16 cellular contexts compared by ENCODE assay signal in the genomic region with DNA sequence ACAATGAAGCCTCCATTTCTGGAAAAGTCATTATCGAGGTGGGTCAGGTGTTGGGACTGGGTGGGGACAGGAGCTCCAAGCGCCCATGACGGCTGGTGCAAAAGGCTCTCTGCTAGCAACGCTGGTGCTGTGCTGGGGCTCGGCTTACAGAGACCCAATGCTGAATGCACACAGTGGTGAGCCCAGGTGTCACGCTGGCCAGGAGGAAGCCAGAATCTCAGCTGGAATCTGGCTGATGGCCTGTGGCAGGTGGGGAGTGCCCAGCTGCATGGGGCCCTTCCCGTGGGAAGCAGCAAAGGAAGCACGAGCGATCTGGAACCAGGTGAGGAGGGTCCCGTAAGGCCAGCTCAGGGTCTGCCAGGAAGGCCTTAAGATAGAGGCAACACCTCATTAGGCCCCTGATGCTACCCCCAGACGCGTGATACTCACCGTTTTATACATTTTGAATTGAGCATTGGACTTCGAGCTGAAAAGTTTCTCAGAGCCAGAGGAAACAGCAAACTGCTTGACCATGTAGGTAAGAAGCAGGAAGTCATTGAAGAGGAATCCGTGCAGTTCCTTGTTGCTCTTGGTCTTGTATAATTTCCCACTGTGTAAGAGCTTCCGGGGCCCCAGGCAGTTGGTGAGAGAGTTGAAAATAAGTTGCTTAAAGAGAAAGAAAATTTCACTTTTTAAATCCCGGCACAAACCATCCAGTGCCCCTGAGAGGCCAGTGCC. TPM values are rescaled to one million over a fixed set of nuclear protein-coding genes. Genes with fewer than 3 reads are reported as not detected.
DNase-seq lines count a peak whose midpoint lies in the region; ATAC-seq and TF ChIP-seq lines count a peak whose summit lies in the region.
"Had no signal": no experiment of that assay in that cellular context is flagged by ENCODE, and none has a peak within 500 bp of the region (broad histone marks: within the 10 kb centered on the region; RNA-seq: fewer than 3 reads in every experiment).

No MANE protein-coding gene starts in this region.

- H3K27ac ChIP-seq in esophagus muscularis mucosa (replicated peaks in 1 of 4): no peak overlapping the region

- WGBS in esophagus muscularis mucosa: 80% methylated on average over 16 of the region's 17 CpGs

- TF ChIP-seq POLR2A in esophagus muscularis mucosa (IDR thresholded peaks at IDR 0.05; ENCODE audit: low read depth): no peak

- no peaks in the 10 kb centered on the region for H3K27me3 Mint-ChIP-seq in neural crest cell (ENCODE audit: low read depth)
- H3K27me3 Mint-ChIP-seq: CD4-positive, CD25-positive, alpha-beta regulatory T cell had no signal

- no peaks in the 10 kb centered on the region for H3K9me3 ChIP-seq in esophagus muscularis mucosa
- H3K9me3 ChIP-seq: HAP-1 had no signal

- ATAC-seq in HG03520 (IDR thresholded peaks at IDR 0.05; ENCODE audit: unreplicated experiment): no peak

- no peak for TF ChIP-seq EP300 in esophagus muscularis mucosa (IDR thresholded peaks at IDR 0.05)

- H3K4me1 ChIP-seq in esophagus muscularis mucosa: no peaks in the 10 kb centered on the region
- H3K4me1 ChIP-seq: HAP-1 had no signal

- DNase-seq in COLO829 (ENCODE audit: low spot score) (peak; percentile 55), M059J (ENCODE audit: low read depth) (peak; percentile 4), choroid plexus epithelial cell (ENCODE audit: low read depth) (peak; percentile 36), neural crest cell (ENCODE audit: low read depth, low spot score) (no peak), esophagus muscularis mucosa (ENCODE audit: extremely low spot score) (no peak)
- no peak for DNase-seq in stimulated activated CD4-positive, alpha-beta T cell treated with anti-CD3 and anti-CD28 coated beads, Interleukin-12 subunit alpha, Interleukin-12 subunit beta, amount 100 ng/mL, for 4 hours
- DNase-seq: AML-193; Calu3; CD4-positive, CD25-positive, alpha-beta regulatory T cell; DMS53; NCI-H1436; NCI-H226; NCI-H526; SHP77 treated with DMSO at 0.1 percent for 48 hours had no signal

- peak overlapping the region; percentile 35 for H3K27ac Mint-ChIP-seq in neural crest cell (ENCODE audit: unreplicated experiment)

- no peaks in the 10 kb centered on the region for H3K27me3 ChIP-seq in esophagus muscularis mucosa

- H3K36me3 ChIP-seq in esophagus muscularis mucosa: peaks cover 71 to 96% (median 85%) of the 10 kb centered on the region in 4 donors
- H3K36me3 ChIP-seq: HAP-1 had no signal

- H3K9me3 Mint-ChIP-seq in neural crest cell: no peaks in the 10 kb centered on the region
- H3K9me3 Mint-ChIP-seq: CD4-positive, CD25-positive, alpha-beta regulatory T cell had no signal

- H3K36me3 Mint-ChIP-seq in neural crest cell (ENCODE audit: low read depth): peaks cover 4% of the 10 kb centered on the region

- no peak overlapping the region for H3K4me3 ChIP-seq in choroid plexus epithelial cell (ENCODE audit: low read depth, low read length)
- no peak overlapping the region for H3K4me3 ChIP-seq in esophagus muscularis mucosa
- H3K4me3 ChIP-seq: HAP-1 had no signal

- intact Hi-C loops in esophagus muscularis mucosa (cut with DNase I): no loop called here

- TF ChIP-seq CTCF in choroid plexus epithelial cell (conservative IDR thresholded peaks at IDR 0.05; ENCODE audit: low read depth, low read length) (no peak), neural crest cell (conservative IDR thresholded peaks at IDR 0.05) (no peak), esophagus muscularis mucosa (IDR thresholded peaks at IDR 0.05) (no peak)

- no peak overlapping the region for H3K4me3 Mint-ChIP-seq in neural crest cell
- H3K4me3 Mint-ChIP-seq: CD4-positive, CD25-positive, alpha-beta regulatory T cell had no signal

- H3K4me1 Mint-ChIP-seq in neural crest cell: peaks cover 4% of the 10 kb centered on the region

RNA-seq across cellular contexts. Expression of a gene that starts 34.7 kb away (rescaled TPM):
- total RNA-seq in M059J (2014; rRNA removed; shearing (Covaris generic)): not detected in 2 replicates
- total RNA-seq in neural crest cell (0.39 and 0.51 TPM in 2 replicates), esophagus muscularis mucosa (1 to 10 TPM; 1.1 to 3.3 (median 2.6) TPM)
- total RNA-seq: Calu3; CD4-positive, CD25-positive, alpha-beta regulatory T cell had no signal

Comparison
In these comparisons a context has a peak if more than half of its experiments do, and no peak if none do; other contexts are left out.
1. DNase-seq: peak in COLO829 (single experiment), M059J (single experiment) and choroid plexus epithelial cell (single experiment); none in neural crest cell (single experiment), esophagus muscularis mucosa (single experiment) and stimulated activated CD4-positive, alpha-beta T cell treated with anti-CD3 and anti-CD28 coated beads, Interleukin-12 subunit alpha, Interleukin-12 subunit beta, amount 100 ng/mL, for 4 hours (single experiment).